ENCODE assay signal across 1 cellular context in genomic region chr12:3881208-3881980, GRCh38.
A peak's percentile ranks its signal among the peaks of the same experiment; 100 is the strongest.
TF ChIP-seq lines count a peak whose summit lies in the region.

No MANE protein-coding gene starts in this region.

TF ChIP-seq in H1, 55 proteins besides CTCF, POLR2A, EP300 and RAD21:
- TF ChIP-seq RNF2 (IDR thresholded peaks at IDR 0.05; ENCODE audit: borderline replicate concordance, low read depth, low read length, missing control alignments, poor library complexity, severe bottlenecking) (no peak), TEAD4 (IDR thresholded peaks at IDR 0.05; ENCODE audit: low read depth, low read length) (0 out of 2 replicates have a peak, but pooled peaks have one; percentile 20)
